In the genomic region with DNA sequence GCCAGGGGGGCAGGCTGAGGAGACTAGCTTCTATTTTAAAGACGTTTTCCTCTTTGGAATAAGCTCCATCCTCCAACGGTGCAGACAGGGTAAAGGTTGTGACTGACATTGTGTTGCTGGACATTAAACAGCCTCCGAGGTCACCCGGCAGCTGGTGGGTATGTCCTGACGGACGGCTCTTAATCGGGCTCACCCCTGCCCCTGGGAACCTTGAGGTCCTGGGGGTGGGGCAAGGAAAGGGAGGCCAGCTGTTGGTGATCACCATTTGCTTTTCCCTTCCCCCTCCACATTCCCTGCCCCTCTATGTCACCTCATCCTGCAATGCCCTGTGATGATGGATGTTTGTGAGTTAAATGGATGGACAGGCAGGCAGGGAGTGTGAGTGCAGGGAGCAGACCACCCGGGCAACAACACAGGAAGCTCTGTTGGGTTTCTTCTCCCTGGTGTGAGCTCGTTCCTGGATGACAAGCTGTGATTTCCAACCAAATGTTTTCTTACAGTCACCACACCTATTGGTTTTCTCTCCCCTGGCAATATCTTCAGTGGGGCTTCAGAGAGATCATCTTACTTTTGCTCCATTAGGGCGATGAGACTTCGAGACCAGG, we compare ENCODE assay signal across 1 cellular context.
A peak's percentile ranks its signal among the peaks of the same experiment; 100 is the strongest.
TF ChIP-seq lines count a peak whose summit lies in the region.

No MANE protein-coding gene starts in this region.

TF ChIP-seq in K562, 482 proteins besides CTCF, POLR2A, EP300 and RAD21:
- TF ChIP-seq, protein P1, sequence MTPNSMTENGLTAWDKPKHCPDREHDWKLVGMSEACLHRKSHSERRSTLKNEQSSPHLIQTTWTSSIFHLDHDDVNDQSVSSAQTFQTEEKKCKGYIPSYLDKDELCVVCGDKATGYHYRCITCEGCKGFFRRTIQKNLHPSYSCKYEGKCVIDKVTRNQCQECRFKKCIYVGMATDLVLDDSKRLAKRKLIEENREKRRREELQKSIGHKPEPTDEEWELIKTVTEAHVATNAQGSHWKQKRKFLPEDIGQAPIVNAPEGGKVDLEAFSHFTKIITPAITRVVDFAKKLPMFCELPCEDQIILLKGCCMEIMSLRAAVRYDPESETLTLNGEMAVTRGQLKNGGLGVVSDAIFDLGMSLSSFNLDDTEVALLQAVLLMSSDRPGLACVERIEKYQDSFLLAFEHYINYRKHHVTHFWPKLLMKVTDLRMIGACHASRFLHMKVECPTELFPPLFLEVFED (CRISPR knock-in tag; conservative IDR thresholded peaks at IDR 0.05), result no peak
- peak; percentile 26 for TF ChIP-seq PRDM10 (IDR thresholded peaks at IDR 0.05; ENCODE audit: partially characterized antibody)
